Comparison of ENCODE assay signal across 3 cellular contexts in genomic region chr7:149261321-149261828, GRCh38.
TF ChIP-seq lines count a peak whose summit lies in the region.

No MANE protein-coding gene starts in this region.

TF ChIP-seq in HCT116, 20 proteins besides CTCF, POLR2A, EP300 and RAD21:
- no peak for TF ChIP-seq POLR2AphosphoS5 (IDR thresholded peaks at IDR 0.05; ENCODE audit: low read depth, low read length)
- no peak for TF ChIP-seq EZH2 (IDR thresholded peaks at IDR 0.05)

TF ChIP-seq in SK-N-SH, 30 proteins besides CTCF, POLR2A, EP300 and RAD21:
- no peak for TF ChIP-seq IRF3 (IDR thresholded peaks at IDR 0.05; ENCODE audit: low read depth, low read length)
- no peak for TF ChIP-seq MXI1 (IDR thresholded peaks at IDR 0.05; ENCODE audit: low read depth, low read length)
- TF ChIP-seq NRF1 (IDR thresholded peaks at IDR 0.05; ENCODE audit: low read depth, low read length): no peak
- TF ChIP-seq MAX (IDR thresholded peaks at IDR 0.05; ENCODE audit: low read depth): no peak
- TF ChIP-seq POLR2AphosphoS5 (IDR thresholded peaks at IDR 0.05; ENCODE audit: low read depth, low read length): no peak
- no peak for TF ChIP-seq MEF2A (IDR thresholded peaks at IDR 0.05; ENCODE audit: borderline replicate concordance, low read depth)
- TF ChIP-seq SIN3A (IDR thresholded peaks at IDR 0.05; ENCODE audit: borderline replicate concordance, low read depth, low read length): no peak
- no peak for TF ChIP-seq NFIC (IDR thresholded peaks at IDR 0.05; ENCODE audit: borderline replicate concordance)
- no peak for TF ChIP-seq RCOR1 (IDR thresholded peaks at IDR 0.05; ENCODE audit: low read length)
- TF ChIP-seq, protein P1, sequence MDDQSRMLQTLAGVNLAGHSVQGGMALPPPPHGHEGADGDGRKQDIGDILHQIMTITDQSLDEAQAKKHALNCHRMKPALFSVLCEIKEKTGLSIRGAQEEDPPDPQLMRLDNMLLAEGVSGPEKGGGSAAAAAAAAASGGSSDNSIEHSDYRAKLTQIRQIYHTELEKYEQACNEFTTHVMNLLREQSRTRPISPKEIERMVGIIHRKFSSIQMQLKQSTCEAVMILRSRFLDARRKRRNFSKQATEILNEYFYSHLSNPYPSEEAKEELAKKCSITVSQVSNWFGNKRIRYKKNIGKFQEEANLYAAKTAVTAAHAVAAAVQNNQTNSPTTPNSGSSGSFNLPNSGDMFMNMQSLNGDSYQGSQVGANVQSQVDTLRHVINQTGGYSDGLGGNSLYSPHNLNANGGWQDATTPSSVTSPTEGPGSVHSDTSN (IDR thresholded peaks at IDR 0.05): no peak
- TF ChIP-seq FOXM1 (IDR thresholded peaks at IDR 0.05; ENCODE audit: low read depth): no peak
- no peak for TF ChIP-seq SMC3 (IDR thresholded peaks at IDR 0.05; ENCODE audit: low read depth, low read length)
- no peak for TF ChIP-seq RXRA (IDR thresholded peaks at IDR 0.05; ENCODE audit: borderline replicate concordance, low read depth)

TF ChIP-seq in endothelial cell of umbilical vein, 7 proteins besides CTCF, POLR2A, EP300 and RAD21:
- no peak for TF ChIP-seq FOS (IDR thresholded peaks at IDR 0.05; ENCODE audit: borderline replicate concordance, insufficient read depth, low read length)
- no peak for TF ChIP-seq POLR2AphosphoS5 (IDR thresholded peaks at IDR 0.05; ENCODE audit: insufficient read depth, low read depth, low read length)
- TF ChIP-seq GATA2 (IDR thresholded peaks at IDR 0.05; ENCODE audit: insufficient read depth, insufficient read length, low read depth, low read length): no peak
- TF ChIP-seq MAX (IDR thresholded peaks at IDR 0.05; ENCODE audit: insufficient read depth, insufficient read length): no peak
- TF ChIP-seq EZH2 (IDR thresholded peaks at IDR 0.05; ENCODE audit: borderline replicate concordance, low read depth, low read length, severe bottlenecking): no peak
- TF ChIP-seq MYC (IDR thresholded peaks at IDR 0.05; ENCODE audit: low read depth, low read length): no peak
- no peak for TF ChIP-seq JUN (IDR thresholded peaks at IDR 0.05; ENCODE audit: borderline replicate concordance, insufficient read depth, insufficient read length, low read depth)
